In genomic region chr4:138857399-138857798, GRCh38 we compare ENCODE assay signal across 24 cellular contexts.
DNase-seq lines count a peak whose midpoint lies in the region; ATAC-seq and TF ChIP-seq lines count a peak whose summit lies in the region.
"Had no signal": no experiment of that assay in that cellular context is flagged by ENCODE, and none has a peak within 500 bp of the region (broad histone marks: within the 10 kb centered on the region; RNA-seq: fewer than 3 reads in every experiment).

No MANE protein-coding gene starts in this region.

- H3K79me1 ChIP-seq in mesendoderm (ENCODE audit: low read length), result no peaks in the 10 kb centered on the region

- 42 to 58% (median 49%) methylated on average over 2 of the region's 2 CpGs for WGBS in heart left ventricle, 4 donors
- WGBS in mesendoderm (ENCODE audit: extremely low coverage, insufficient coverage, low lambda C conversion rate), result no CpG with 5 or more reads among the region's 2 CpGs

- no peak overlapping the region for H3K9ac ChIP-seq in mesendoderm (ENCODE audit: low read length)
- H3K9ac ChIP-seq: BLaER1 treated with 17β-estradiol and CSF1 and Interleukin-3, amounts not matched to agents 10 nM and 100 nM had no signal

- no peak for TF ChIP-seq CTCF in heart left ventricle (IDR thresholded peaks at IDR 0.05)
- no peak for TF ChIP-seq CTCF in left ventricle myocardium inferior (IDR thresholded peaks at IDR 0.05; ENCODE audit: borderline replicate concordance)
- TF ChIP-seq CTCF in uterus (IDR thresholded peaks at IDR 0.05), result no peak

- no peak overlapping the region for H3K4me2 ChIP-seq in mesendoderm (ENCODE audit: low read length)
- H3K4me2 ChIP-seq: A549; BLaER1 treated with 17β-estradiol and CSF1 and Interleukin-3, amounts not matched to agents 10 nM and 100 nM; GM23338 had no signal

- no peak overlapping the region for H3K56ac ChIP-seq in mesendoderm (ENCODE audit: low read length)

- H3K9me3 ChIP-seq in heart left ventricle (no peaks in the 10 kb centered on the region), left ventricle myocardium inferior (replicated peaks) (no peaks in the 10 kb centered on the region), uterus (no peaks in the 10 kb centered on the region)
- H3K9me3 ChIP-seq: A549, BE2C had no signal

- no peak overlapping the region for H3K27ac ChIP-seq in heart left ventricle
- peak overlapping the region; percentile 67 for H3K27ac ChIP-seq in left ventricle myocardium inferior (replicated peaks)
- H3K27ac ChIP-seq in mesendoderm (ENCODE audit: low read depth, low read length), result no peak overlapping the region
- no peak overlapping the region for H3K27ac ChIP-seq in uterus
- H3K27ac ChIP-seq: A549; BLaER1 treated with 17β-estradiol and CSF1 and Interleukin-3, amounts not matched to agents 10 nM and 100 nM had no signal

- no peak overlapping the region for H4K8ac ChIP-seq in mesendoderm (ENCODE audit: low read depth, low read length)

- H3K79me2 ChIP-seq in mesendoderm (ENCODE audit: control insufficient read depth, insufficient read depth, low read length), result no peaks in the 10 kb centered on the region

- H2AK5ac ChIP-seq in mesendoderm (ENCODE audit: low read length), result no peak overlapping the region

- no peak overlapping the region for H3K4ac ChIP-seq in mesendoderm (ENCODE audit: low read depth, low read length)

- peaks cover 0 to 6% (median under 1%) of the 10 kb centered on the region in 9 donors for H3K27me3 ChIP-seq in heart left ventricle
- H3K27me3 ChIP-seq in left ventricle myocardium inferior (ENCODE audit: low read depth), result no peaks in the 10 kb centered on the region
- H3K27me3 ChIP-seq in mesendoderm (ENCODE audit: insufficient read depth, low read length, poor library complexity), result no peaks in the 10 kb centered on the region
- H3K27me3 ChIP-seq in uterus, result no peaks in the 10 kb centered on the region
- H3K27me3 ChIP-seq: BE2C; BLaER1 treated with 17β-estradiol and CSF1 and Interleukin-3, amounts not matched to agents 10 nM and 100 nM had no signal

- TF ChIP-seq POLR2A in heart left ventricle (IDR thresholded peaks at IDR 0.05) (no peak), uterus (IDR thresholded peaks at IDR 0.05) (no peak)

- no peak overlapping the region for H3K4me3 ChIP-seq in heart left ventricle
- H3K4me3 ChIP-seq in left ventricle myocardium inferior, result no peak overlapping the region
- no peak overlapping the region for H3K4me3 ChIP-seq in mesendoderm (ENCODE audit: low read length)
- no peak overlapping the region for H3K4me3 ChIP-seq in uterus
- H3K4me3 ChIP-seq: A549; BLaER1 treated with 17β-estradiol and CSF1 and Interleukin-3, amounts not matched to agents 10 nM and 100 nM; GM12878; GM23338 had no signal

- DNase-seq in Right ventricle myocardium superior, result no peak
- no peak for DNase-seq in heart left ventricle
- no peak for DNase-seq in left ventricle myocardium inferior
- DNase-seq in mesendoderm, result no peak
- no peak for DNase-seq in uterus
- no peak for DNase-seq in NCI-H2196 treated with DMSO at 0.1 percent for 48 hours (lab: John Stamatoyannopoulos, UW; ENCODE audit: unreplicated experiment)
- DNase-seq: 8988T; ACHN; AML-193; BE2C; CD4-positive, alpha-beta T cell; CD8-positive, alpha-beta memory T cell; DMS 273 treated with DMSO at 0.1 percent for 48 hours; DMS79; EL; GDM1; H9; HFFc6 had no signal

- H3K18ac ChIP-seq in mesendoderm (ENCODE audit: low read length), result no peak overlapping the region

- H2BK15ac ChIP-seq in mesendoderm (replicated peaks; ENCODE audit: low read depth), result peak overlapping the region; percentile 98

- H4K5ac ChIP-seq in mesendoderm (ENCODE audit: low read length), result no peak overlapping the region

- H2BK120ac ChIP-seq in mesendoderm (ENCODE audit: low read depth, low read length), result no peak overlapping the region

- no peak overlapping the region for H2BK5ac ChIP-seq in mesendoderm (ENCODE audit: low read length)

- ATAC-seq in Right ventricle myocardium superior (ENCODE audit: poor library complexity), result peak; percentile 91
- no peak for ATAC-seq in heart left ventricle
- ATAC-seq in GM19452 (IDR thresholded peaks at IDR 0.05; ENCODE audit: unreplicated experiment), result no peak
- ATAC-seq: A549, GM12878, GM23338, HCT116 had no signal

- intact Hi-C loops in Right ventricle myocardium superior (cut with DNase I), result no loop called here
- intact Hi-C loops in heart left ventricle (cut with DNase I), result no loop called here
- intact Hi-C loops in left ventricle myocardium inferior (cut with micrococcal nuclease), result no loop called here
- intact Hi-C loops in uterus (cut with DNase I; ENCODE audit: low total_unique reads), result no loop called here

- no peak overlapping the region for H3K23ac ChIP-seq in mesendoderm (ENCODE audit: low read length)

- H3K36me3 ChIP-seq in heart left ventricle (no peaks in the 10 kb centered on the region), left ventricle myocardium inferior (no peaks in the 10 kb centered on the region), mesendoderm (ENCODE audit: control insufficient read depth, insufficient read depth, low read length) (no peaks in the 10 kb centered on the region), uterus (no peaks in the 10 kb centered on the region)
- H3K36me3 ChIP-seq: BE2C; BLaER1 treated with 17β-estradiol and CSF1 and Interleukin-3, amounts not matched to agents 10 nM and 100 nM had no signal

- H3K4me1 ChIP-seq in heart left ventricle, result no peaks in the 10 kb centered on the region
- no peaks in the 10 kb centered on the region for H3K4me1 ChIP-seq in left ventricle myocardium inferior
- H3K4me1 ChIP-seq in mesendoderm (ENCODE audit: control insufficient read depth, low read depth, low read length), result peaks cover 2% of the 10 kb centered on the region
- no peaks in the 10 kb centered on the region for H3K4me1 ChIP-seq in uterus
- H3K4me1 ChIP-seq: A549; BE2C; BLaER1 treated with 17β-estradiol and CSF1 and Interleukin-3, amounts not matched to agents 10 nM and 100 nM had no signal
